10 cellular contexts compared by ENCODE assay signal in the genomic region with DNA sequence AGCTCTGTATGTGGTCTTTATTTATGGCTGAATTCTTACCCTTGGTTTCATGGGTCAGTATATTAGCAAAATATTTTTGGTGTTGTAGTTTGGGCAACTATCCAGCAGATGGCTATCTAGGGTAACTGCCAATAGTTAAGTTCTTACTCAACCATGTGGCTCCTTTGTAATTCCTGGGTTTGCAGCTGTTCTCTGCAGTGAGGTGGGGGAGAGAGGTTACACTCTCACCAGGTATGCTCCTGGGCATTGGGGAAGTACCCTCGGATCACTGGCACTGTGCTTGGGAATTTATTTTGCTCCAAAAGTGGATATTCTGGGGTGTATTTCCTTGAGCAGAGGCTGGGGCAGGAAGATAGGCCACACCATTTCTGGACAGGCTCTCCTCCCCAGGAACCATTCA.
DNase-seq lines count a peak whose midpoint lies in the region; ATAC-seq, FAIRE-seq and TF ChIP-seq lines count a peak whose summit lies in the region.
"Had no signal": no experiment of that assay in that cellular context is flagged by ENCODE, and none has a peak within 500 bp of the region (broad histone marks: within the 10 kb centered on the region; RNA-seq: fewer than 3 reads in every experiment).

No MANE protein-coding gene starts in this region.

- 94% methylated on average over 1 of the region's 1 CpG for WGBS in hepatocyte (ENCODE audit: low lambda C conversion rate, missing lambda C conversion rate)

- no peak overlapping the region for H3K4me3 Mint-ChIP-seq in nephron progenitor cell
- H3K4me3 Mint-ChIP-seq: T-helper 17 cell had no signal

- H3K27me3 Mint-ChIP-seq in nephron progenitor cell (ENCODE audit: low read depth, poor library complexity) = no peaks in the 10 kb centered on the region
- H3K27me3 Mint-ChIP-seq: T-helper 17 cell had no signal

- H3K27ac Mint-ChIP-seq in nephron progenitor cell = no peak overlapping the region
- H3K27ac Mint-ChIP-seq: T-helper 17 cell had no signal

- no peaks in the 10 kb centered on the region for H3K27me3 ChIP-seq in hepatocyte

- H4K20me1 ChIP-seq in hepatocyte (ENCODE audit: insufficient read depth, poor library complexity, severe bottlenecking) = no peaks in the 10 kb centered on the region

- no peaks in the 10 kb centered on the region for H3K4me1 ChIP-seq in hepatocyte (ENCODE audit: insufficient read depth)

- no peak overlapping the region for H2AFZ ChIP-seq in hepatocyte

- no peaks in the 10 kb centered on the region for H3K79me2 ChIP-seq in hepatocyte

- peaks cover 53% of the 10 kb centered on the region for H3K9me3 Mint-ChIP-seq in nephron progenitor cell

- no peak overlapping the region for H3K4me3 ChIP-seq in hepatocyte

- DNase-seq in Daoy (ENCODE audit: low read depth) (peak; percentile 11), RPMI7951 (ENCODE audit: low read depth) (peak; percentile 11), hepatocyte (ENCODE audit: low spot score) (peak; percentile 10), NCI-H128 (lab: John Stamatoyannopoulos, UW; ENCODE audit: unreplicated experiment) (no peak), GM19239 (ENCODE audit: insufficient read length, low spot score) (no peak), nephron progenitor cell (no peak), putamen (ENCODE audit: low spot score) (no peak)
- DNase-seq: IMR-90, T-helper 17 cell had no signal

- no peak for TF ChIP-seq CTCF in hepatocyte (IDR thresholded peaks at IDR 0.05; ENCODE audit: poor library complexity)
- no peak for TF ChIP-seq CTCF in nephron progenitor cell (IDR thresholded peaks at IDR 0.05)

- FAIRE-seq in GM19239 (lab: Jason Lieb, UNC) = no peak

- no peaks in the 10 kb centered on the region for H3K36me3 ChIP-seq in hepatocyte (replicated peaks; ENCODE audit: insufficient read depth, low read depth)

- H3K36me3 Mint-ChIP-seq in nephron progenitor cell (ENCODE audit: low read depth) = peaks cover 8% of the 10 kb centered on the region

- H3K4me1 Mint-ChIP-seq in nephron progenitor cell = no peaks in the 10 kb centered on the region
- H3K4me1 Mint-ChIP-seq: T-helper 17 cell had no signal

- H3K9me2 ChIP-seq in hepatocyte (replicated peaks; ENCODE audit: insufficient read depth) = no peaks in the 10 kb centered on the region

- no peak overlapping the region for H3K4me2 ChIP-seq in hepatocyte

- ATAC-seq in HG03432 (IDR thresholded peaks at IDR 0.05; ENCODE audit: unreplicated experiment) = peak; percentile 80
- ATAC-seq: T-helper 17 cell had no signal

- no peaks in the 10 kb centered on the region for H3K9me3 ChIP-seq in hepatocyte (ENCODE audit: low read depth)

- no peak overlapping the region for H3K27ac ChIP-seq in hepatocyte

Comparison
In these comparisons a context has a peak if more than half of its experiments do, and no peak if none do; other contexts are left out.
1. DNase-seq: peak in Daoy (single experiment), RPMI7951 (single experiment) and hepatocyte (single experiment); none in NCI-H128 (single experiment), GM19239 (single experiment), nephron progenitor cell (single experiment) and putamen (single experiment).